Comparison of ENCODE assay signal across 24 cellular contexts in the genomic region with DNA sequence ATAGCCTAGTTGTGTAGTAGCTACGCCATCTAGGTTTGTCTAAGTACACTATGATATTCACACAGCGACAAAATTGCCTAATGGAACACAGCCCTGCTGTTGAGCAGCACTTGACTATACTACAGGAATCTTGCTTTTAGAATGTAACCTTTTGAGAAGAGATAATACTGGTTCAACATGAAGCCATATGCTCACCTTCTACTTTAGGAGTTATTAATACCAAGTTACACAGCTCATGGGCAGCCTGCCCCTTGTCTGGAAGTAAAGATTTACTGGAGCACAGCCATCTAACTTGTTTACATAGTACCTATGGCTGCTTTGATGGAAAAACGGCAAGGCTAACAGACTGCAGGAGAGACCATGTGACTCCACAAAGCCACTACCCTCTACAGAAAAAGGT.
"Had no signal": no experiment of that assay in that cellular context is flagged by ENCODE, and none has a peak within 500 bp of the region (broad histone marks: within the 10 kb centered on the region; RNA-seq: fewer than 3 reads in every experiment).

No MANE protein-coding gene starts in this region.

- H3K4me3 ChIP-seq: colonic mucosa, neural progenitor cell, prostate gland, right lobe of liver, transverse colon, uterus had no signal

- FAIRE-seq: keratinocyte, small intestine had no signal

- DNase-seq: activated CD4-positive, alpha-beta T cell treated with anti-CD3 and anti-CD28 coated beads for 1 hour; activated CD8-positive, alpha-beta memory T cell treated with anti-CD3 and anti-CD28 coated beads for 24 hours; activated CD8-positive, alpha-beta memory T cell treated with anti-CD3 and anti-CD28 coated beads, Interleukin-2, amount 50 U/mL, for 48 hours; activated effector memory CD4-positive, alpha-beta T cell treated with anti-CD3 and anti-CD28 coated beads, Interleukin-2, amount 50 U/mL, for 16 hours; activated naive CD4-positive, alpha-beta T cell treated with anti-CD3 and anti-CD28 coated beads, Interleukin-2, amount 50 U/mL, for 16 hours; activated T-cell treated with anti-CD3 and anti-CD28 coated beads, Interleukin-2, amount 50 U/mL, for 48 hours; aorta; brain microvascular endothelial cell; colonic mucosa; endodermal cell; foreskin fibroblast; hypothalamus; mesendoderm; naive thymus-derived CD4-positive, alpha-beta T cell; right lobe of liver; small intestine; stimulated activated CD4-positive, alpha-beta T cell treated with anti-CD3 and anti-CD28 coated beads, Interleukin-15, amount 100 ng/mL, for 24 hours; stimulated activated CD4-positive, alpha-beta T cell treated with anti-CD3 and anti-CD28 coated beads, Interleukin-2, amount 100 ng/mL, for 48 hours; transverse colon; uterus; WERI-Rb-1 had no signal
